Comparison of ENCODE assay signal across 24 cellular contexts in genomic region chr14:100839573-100840175, GRCh38. TPM values are rescaled to one million over a fixed set of nuclear protein-coding genes. Genes with fewer than 3 reads are reported as not detected.
DNase-seq lines count a peak whose midpoint lies in the region; ATAC-seq and TF ChIP-seq lines count a peak whose summit lies in the region.
"Had no signal": no experiment of that assay in that cellular context is flagged by ENCODE, and none has a peak within 500 bp of the region (broad histone marks: within the 10 kb centered on the region; RNA-seq: fewer than 3 reads in every experiment).

No MANE protein-coding gene starts in this region.

- no peak overlapping the region for H2BK5ac ChIP-seq in mesenchymal stem cell (ENCODE audit: low read depth, low read length, poor library complexity, severe bottlenecking)

- WGBS in mesenchymal stem cell: 88% methylated on average over 14 of the region's 14 CpGs

- DNase-seq in mesenchymal stem cell (no peak), sciatic nerve (ENCODE audit: low spot score) (no peak), cortex of kidney (lab: John Stamatoyannopoulos, UW) (no peak)
- DNase-seq in activated CD8-positive, alpha-beta memory T cell treated with anti-CD3 and anti-CD28 coated beads for 24 hours: no peak
- DNase-seq: activated naive CD4-positive, alpha-beta T cell treated with Interleukin-2 at 50 U/mL for 16 hours; activated T-cell treated with anti-CD3 and anti-CD28 coated beads, Interleukin-2, amount 50 U/mL, for 4 hours; CD4-positive, alpha-beta T cell; colonic mucosa; DMS 273 treated with DMSO at 0.1 percent for 48 hours; kidney glomerular epithelial cell; NCI-H1436 treated with DMSO at 0.1 percent for 48 hours; NK-92 treated with Interleukin-12 subunit alpha and Interleukin-12 subunit beta, amount 100 ng/mL, for 24 hours; stimulated activated CD4-positive, alpha-beta T cell treated with anti-CD3 and anti-CD28 coated beads, Interleukin-15, amount 100 ng/mL, for 24 hours; stimulated activated naive CD8-positive, alpha-beta T cell treated with anti-CD3 and anti-CD28 coated beads, Interleukin-15, Interleukin-2, amounts not matched to agents 100 U/mL and 50 U/mL, for 24 hours had no signal

- H2AFZ ChIP-seq in mesenchymal stem cell (ENCODE audit: low read depth, low read length): no peak overlapping the region

- H3K27me3 ChIP-seq in HUES48 (ENCODE audit: control insufficient read depth, insufficient read depth, low read length) (no peaks in the 10 kb centered on the region), mesenchymal stem cell (ENCODE audit: control insufficient read depth in 1 of 2, insufficient read depth in 1 of 2, low read length in 2 of 2) (no peaks in the 10 kb centered on the region)
- H3K27me3 ChIP-seq: colonic mucosa, SJSA1 had no signal

- H3K36me3 Mint-ChIP-seq in brain: no peaks in the 10 kb centered on the region

- TF ChIP-seq CTCF in brain (conservative IDR thresholded peaks at IDR 0.05): no peak

- ATAC-seq in sciatic nerve (peak; percentile 14), GM21381 (IDR thresholded peaks at IDR 0.05; ENCODE audit: unreplicated experiment) (no peak)
- ATAC-seq: activated T-cell treated with anti-CD3 and anti-CD28 coated beads, Interleukin-2, amount 50 U/mL, for 4 hours; Panc1; right cardiac atrium; stimulated activated naive CD8-positive, alpha-beta T cell treated with anti-CD3 and anti-CD28 coated beads, Interleukin-15, Interleukin-2, amounts not matched to agents 100 U/mL and 50 U/mL, for 24 hours had no signal

- no peaks in the 10 kb centered on the region for H3K79me1 ChIP-seq in mesenchymal stem cell (replicated peaks; ENCODE audit: low read length, poor library complexity, severe bottlenecking)

- H2BK12ac ChIP-seq in mesenchymal stem cell (ENCODE audit: low read length in 2 of 2): peak overlapping the region in 1 of 2 experiments; percentile 68

- intact Hi-C loops in sciatic nerve (cut with DNase I): no loop called here

- peaks cover 25% of the 10 kb centered on the region for H3K4me1 ChIP-seq in HUES48 (ENCODE audit: control insufficient read depth, insufficient read depth, low read length)
- H3K4me1 ChIP-seq in mesenchymal stem cell (ENCODE audit: control insufficient read depth, insufficient read depth, low read depth, low read length): peaks cover 4% of the 10 kb centered on the region
- H3K4me1 ChIP-seq: colonic mucosa had no signal

- H3K18ac ChIP-seq in mesenchymal stem cell (ENCODE audit: low read depth in 1 of 2, low read length in 2 of 2): peak overlapping the region in 1 of 2 experiments; percentile 28

- H3K27me3 Mint-ChIP-seq in brain: peaks cover 24% of the 10 kb centered on the region
- H3K27me3 Mint-ChIP-seq: CD4-positive, alpha-beta T cell had no signal

- H2AK5ac ChIP-seq in mesenchymal stem cell (ENCODE audit: low read length, severe bottlenecking): no peak overlapping the region

- no peak overlapping the region for H3K4me2 ChIP-seq in mesenchymal stem cell (ENCODE audit: low read length, poor library complexity, severe bottlenecking)

- peak overlapping the region; percentile 29 for H2BK120ac ChIP-seq in mesenchymal stem cell (ENCODE audit: low read depth, low read length)

- H3K23ac ChIP-seq in mesenchymal stem cell (ENCODE audit: low read length in 2 of 2): no peak overlapping the region

- H3K27ac ChIP-seq in HUES48 (ENCODE audit: low read depth, low read length) (peak overlapping the region; percentile 88), mesenchymal stem cell (ENCODE audit: low read length, poor library complexity, severe bottlenecking) (no peak overlapping the region)
- H3K27ac ChIP-seq: colonic mucosa, SJSA1, thoracic aorta had no signal

- H3K9me3 Mint-ChIP-seq in brain: peaks cover 0 to 4% (median 0%) of the 10 kb centered on the region in 5 experiments
- H3K9me3 Mint-ChIP-seq: activated T-cell treated with anti-CD3 and anti-CD28 coated beads, Interleukin-2, amount 50 U/mL, for 4 hours; CD4-positive, alpha-beta T cell had no signal

- H3K9ac ChIP-seq in HUES48 (ENCODE audit: low read depth, low read length) (no peak overlapping the region), mesenchymal stem cell (ENCODE audit: low read length) (peak overlapping the region; percentile 40)

- H3K27ac Mint-ChIP-seq in brain: peak overlapping the region; percentile 66 to 96 (median 94)
- H3K27ac Mint-ChIP-seq: CD4-positive, alpha-beta T cell had no signal

- peak overlapping the region in 1 of 2 experiments; percentile 17 for H3K4ac ChIP-seq in mesenchymal stem cell (ENCODE audit: low read depth in 1 of 2, low read length in 2 of 2)

- H4K91ac ChIP-seq in mesenchymal stem cell (ENCODE audit: low read length): peak overlapping the region; percentile 31

- peak overlapping the region in 2 of 5 experiments; percentile 20 to 29 for H3K4me3 Mint-ChIP-seq in brain
- H3K4me3 Mint-ChIP-seq: activated T-cell treated with anti-CD3 and anti-CD28 coated beads, Interleukin-2, amount 50 U/mL, for 4 hours; CD4-positive, alpha-beta T cell had no signal

- no peaks in the 10 kb centered on the region for H3K9me3 ChIP-seq in HUES48 (ENCODE audit: control insufficient read depth, insufficient read depth, low read length)
- no peaks in the 10 kb centered on the region for H3K9me3 ChIP-seq in mesenchymal stem cell (ENCODE audit: control insufficient read depth, low read length)
- H3K9me3 ChIP-seq: colonic mucosa, SJSA1, thoracic aorta had no signal

- no peak overlapping the region for H3K14ac ChIP-seq in mesenchymal stem cell (ENCODE audit: low read length in 2 of 2)

- H4K8ac ChIP-seq in mesenchymal stem cell (ENCODE audit: low read length): no peak overlapping the region

- H3K4me3 ChIP-seq in HUES48 (ENCODE audit: low read depth, low read length) (no peak overlapping the region), mesenchymal stem cell (ENCODE audit: insufficient read depth in 1 of 2, low read depth in 1 of 2, low read length in 2 of 2) (no peak overlapping the region)
- H3K4me3 ChIP-seq: colonic mucosa, SJSA1, thoracic aorta had no signal

- peaks cover 83% of the 10 kb centered on the region for H3K4me1 Mint-ChIP-seq in brain

- 0 out of 2 replicates have a peak, but pooled peaks cover 3% of the 10 kb centered on the region for H3K36me3 ChIP-seq in HUES48 (ENCODE audit: control insufficient read depth, insufficient read depth, low read length)
- H3K36me3 ChIP-seq in mesenchymal stem cell (ENCODE audit: control insufficient read depth in 1 of 2, insufficient read depth in 2 of 2, low read depth in 1 of 2, low read length in 2 of 2): peaks cover 0 to 62% of the 10 kb centered on the region in 2 experiments
- H3K36me3 ChIP-seq: colonic mucosa, thoracic aorta had no signal

- peak overlapping the region; percentile 41 for H2BK15ac ChIP-seq in mesenchymal stem cell (ENCODE audit: low read depth, poor library complexity, severe bottlenecking)

RNA-seq across cellular contexts. Expression of gene MEG3, which starts 13.8 kb away (rescaled TPM):
- polyA plus RNA-seq in brain (ENCODE audit: insufficient read depth, low read depth, low replicate concordance): 33.5 TPM
- 0.12 TPM for polyA plus RNA-seq in mesenchymal stem cell (2013, experiment 1 of 2)
- polyA plus RNA-seq in mesenchymal stem cell (2013, experiment 2 of 2): 0.01 TPM
- total RNA-seq in sciatic nerve: 154 TPM
- total RNA-seq: CD4-positive, alpha-beta T cell; HT1080; osteocyte; T-helper 1 cell treated with Interleukin-12 subunit alpha and Interleukin-12 subunit beta and Interleukin-4 antibody, amounts not matched to agents 30 ng/mL and 1 ng/mL, for 36 hours had no signal
